Comparison of ENCODE assay signal across 8 cellular contexts in genomic region chr9:95268681-95269080, GRCh38. TPM values are rescaled to one million over a fixed set of nuclear protein-coding genes. Genes with fewer than 3 reads are reported as not detected.
DNase-seq lines count a peak whose midpoint lies in the region; FAIRE-seq lines count a peak whose summit lies in the region.

No MANE protein-coding gene starts in this region.

- FAIRE-seq in GM19239 (lab: Jason Lieb, UNC): peak; percentile 31

- peak; percentile 30 for DNase-seq in AG08396 (ENCODE audit: low spot score)
- DNase-seq in GM19239 (ENCODE audit: insufficient read length, low spot score): no peak
- peak; percentile 36 for DNase-seq in NCI-H460 (ENCODE audit: extremely low read depth, low read depth)
- peak; percentile 69 for DNase-seq in dermis blood vessel endothelial cell
- peak; percentile 31 for DNase-seq in myocyte (ENCODE audit: low read depth)
- no peak for DNase-seq in AG20443 (ENCODE audit: low spot score)
- DNase-seq in foreskin melanocyte: no peak
- DNase-seq in NOMO-1 treated with dmso at 0.1 percent for 144 hours (lab: John Stamatoyannopoulos, UW; ENCODE audit: unreplicated experiment): no peak

RNA-seq across cellular contexts. Expression of gene FANCC, which starts 48.8 kb away (rescaled TPM):
- 8.1 and 14.6 TPM in 2 replicates for total RNA-seq in NCI-H460 (2014; rRNA removed; shearing (Covaris generic))
- polyA plus RNA-seq in NCI-H460 (2014; cell fraction: nucleus; rRNA removed): 16.0 and 20.2 TPM in 2 replicates
- total RNA-seq in dermis blood vessel endothelial cell (5.3 and 9.5 TPM in 2 replicates), myocyte (1.8 and 11.8 TPM in 2 replicates)
- 4.4 TPM for polyA plus RNA-seq in myocyte (2012)

Comparison
In these comparisons a context has a peak if more than half of its experiments do, and no peak if none do; other contexts are left out.
1. DNase-seq: peak in AG08396 (single experiment), NCI-H460 (single experiment), dermis blood vessel endothelial cell (single experiment) and myocyte (single experiment); none in GM19239 (single experiment), AG20443 (single experiment), foreskin melanocyte (single experiment) and NOMO-1 treated with dmso at 0.1 percent for 144 hours (single experiment).